In genomic region chr19:12779162-12779993, GRCh38 we compare ENCODE assay signal across 8 cellular contexts. TPM values are rescaled to one million over a fixed set of nuclear protein-coding genes. Genes with fewer than 3 reads are reported as not detected.
DNase-seq lines count a peak whose midpoint lies in the region; ATAC-seq lines count a peak whose summit lies in the region.

No MANE protein-coding gene starts in this region.

- H3K9me3 Mint-ChIP-seq in activated T-helper 2 cell treated with anti-CD3 and anti-CD28 coated beads, Interferon-gamma antibody, Interleukin-2, Interleukin-4, amounts not matched to agents 10 μg/mL and 5 μg/mL and 100 μg/mL, durations not matched to agents 14 hours and 24 hours and 36 hours = no peaks in the 10 kb centered on the region

- ATAC-seq in left cardiac atrium (peak; percentile 0 to 21), GM19351 (IDR thresholded peaks at IDR 0.05; ENCODE audit: unreplicated experiment) (no peak), GM21447 (IDR thresholded peaks at IDR 0.05; ENCODE audit: unreplicated experiment) (no peak)

- peak overlapping the region; percentile 88 for H3K4me3 Mint-ChIP-seq in activated T-helper 2 cell treated with anti-CD3 and anti-CD28 coated beads, Interferon-gamma antibody, Interleukin-2, Interleukin-4, amounts not matched to agents 10 μg/mL and 5 μg/mL and 100 μg/mL, durations not matched to agents 14 hours and 24 hours and 36 hours (ENCODE audit: low read depth)

- DNase-seq in EL (peak; percentile 74), M059J (ENCODE audit: low read depth) (peak; percentile 69), left cardiac atrium (peak; percentile 84), skeletal muscle cell (ENCODE audit: low read depth) (peak; percentile 94)
- no peak for DNase-seq in activated T-helper 2 cell treated with anti-CD3 and anti-CD28 coated beads, Interferon-gamma antibody, Interleukin-2, Interleukin-4, amounts not matched to agents 10 μg/mL and 5 μg/mL and 100 μg/mL, durations not matched to agents 14 hours and 24 hours and 36 hours (ENCODE audit: low spot score)
- DNase-seq in stimulated activated naive CD4-positive, alpha-beta T cell treated with Interleukin-2 at 50 U/mL for 16 hours (lab: John Stamatoyannopoulos, UW) = no peak

- H3K36me3 Mint-ChIP-seq in activated T-helper 2 cell treated with anti-CD3 and anti-CD28 coated beads, Interferon-gamma antibody, Interleukin-2, Interleukin-4, amounts not matched to agents 10 μg/mL and 5 μg/mL and 100 μg/mL, durations not matched to agents 14 hours and 24 hours and 36 hours (ENCODE audit: low read depth) = no peaks in the 10 kb centered on the region

- H3K27me3 Mint-ChIP-seq in activated T-helper 2 cell treated with anti-CD3 and anti-CD28 coated beads, Interferon-gamma antibody, Interleukin-2, Interleukin-4, amounts not matched to agents 10 μg/mL and 5 μg/mL and 100 μg/mL, durations not matched to agents 14 hours and 24 hours and 36 hours (ENCODE audit: low read depth) = no peaks in the 10 kb centered on the region

- peak overlapping the region; percentile 94 for H3K27ac Mint-ChIP-seq in activated T-helper 2 cell treated with anti-CD3 and anti-CD28 coated beads, Interferon-gamma antibody, Interleukin-2, Interleukin-4, amounts not matched to agents 10 μg/mL and 5 μg/mL and 100 μg/mL, durations not matched to agents 14 hours and 24 hours and 36 hours

- peaks cover 27% of the 10 kb centered on the region for H3K4me1 Mint-ChIP-seq in activated T-helper 2 cell treated with anti-CD3 and anti-CD28 coated beads, Interferon-gamma antibody, Interleukin-2, Interleukin-4, amounts not matched to agents 10 μg/mL and 5 μg/mL and 100 μg/mL, durations not matched to agents 14 hours and 24 hours and 36 hours (ENCODE audit: low read depth)

- intact Hi-C loops in activated T-helper 2 cell treated with anti-CD3 and anti-CD28 coated beads, Interferon-gamma antibody, Interleukin-2, Interleukin-4, amounts not matched to agents 10 μg/mL and 5 μg/mL and 100 μg/mL, durations not matched to agents 14 hours and 24 hours and 36 hours (cut with micrococcal nuclease) = no loop called here
- intact Hi-C loops in left cardiac atrium (cut with DNase I) = no loop called here

- H3K4me3 ChIP-seq in skeletal muscle cell (ENCODE audit: low read depth, low read length) = peak overlapping the region; percentile 61

RNA-seq across cellular contexts. Expression of gene HOOK2, which starts 4.0 kb away (rescaled TPM):
- total RNA-seq in M059J (2014; rRNA removed; shearing (Covaris generic)) = 7.2 and 8.4 TPM in 2 replicates
- 18.3 and 25.1 TPM in 2 replicates for total RNA-seq in activated T-helper 2 cell treated with anti-CD3 and anti-CD28 coated beads, Interferon-gamma antibody, Interleukin-2, Interleukin-4, amounts not matched to agents 10 μg/mL and 5 μg/mL and 100 μg/mL, durations not matched to agents 14 hours and 24 hours and 36 hours
- 10 to 100 TPM; 16.8 to 28.8 TPM for total RNA-seq in left cardiac atrium

RNA-seq across cellular contexts. Expression of gene JUNB, which starts 11.9 kb away (rescaled TPM):
- total RNA-seq in M059J (2014; rRNA removed; shearing (Covaris generic)) = 68.3 and 92.5 TPM in 2 replicates
- 333 and 351 TPM in 2 replicates for total RNA-seq in activated T-helper 2 cell treated with anti-CD3 and anti-CD28 coated beads, Interferon-gamma antibody, Interleukin-2, Interleukin-4, amounts not matched to agents 10 μg/mL and 5 μg/mL and 100 μg/mL, durations not matched to agents 14 hours and 24 hours and 36 hours
- 100 to 1,000 TPM in 1 of 2 donors, 10 to 100 TPM in 1; 46.6 to 216 TPM for total RNA-seq in left cardiac atrium

RNA-seq across cellular contexts. Expression of gene PRDX2, which starts 22.2 kb away (rescaled TPM):
- total RNA-seq in M059J (2014; rRNA removed; shearing (Covaris generic)) = 178 and 300 TPM in 2 replicates
- total RNA-seq in activated T-helper 2 cell treated with anti-CD3 and anti-CD28 coated beads, Interferon-gamma antibody, Interleukin-2, Interleukin-4, amounts not matched to agents 10 μg/mL and 5 μg/mL and 100 μg/mL, durations not matched to agents 14 hours and 24 hours and 36 hours = 274 and 279 TPM in 2 replicates
- 100 to 1,000 TPM; 525 to 629 TPM for total RNA-seq in left cardiac atrium

RNA-seq across cellular contexts. Expression of gene THSD8, which starts 22.5 kb away (rescaled TPM):
- total RNA-seq in M059J (2014; rRNA removed; shearing (Covaris generic)) = not detected in 2 replicates
- total RNA-seq in activated T-helper 2 cell treated with anti-CD3 and anti-CD28 coated beads, Interferon-gamma antibody, Interleukin-2, Interleukin-4, amounts not matched to agents 10 μg/mL and 5 μg/mL and 100 μg/mL, durations not matched to agents 14 hours and 24 hours and 36 hours = 28.6 and 29.8 TPM in 2 replicates
- total RNA-seq in left cardiac atrium = 1 to 10 TPM; 1.8 to 3.2 TPM

RNA-seq across cellular contexts. Expression of gene RNASEH2A, which starts 27.0 kb away (rescaled TPM):
- total RNA-seq in M059J (2014; rRNA removed; shearing (Covaris generic)) = 50.4 and 62.8 TPM in 2 replicates
- 38.3 and 40.6 TPM in 2 replicates for total RNA-seq in activated T-helper 2 cell treated with anti-CD3 and anti-CD28 coated beads, Interferon-gamma antibody, Interleukin-2, Interleukin-4, amounts not matched to agents 10 μg/mL and 5 μg/mL and 100 μg/mL, durations not matched to agents 14 hours and 24 hours and 36 hours
- total RNA-seq in left cardiac atrium = 1 to 10 TPM; 5.6 to 8.1 TPM

Comparison
In these comparisons a context has a peak if more than half of its experiments do, and no peak if none do; other contexts are left out.
1. DNase-seq: peak in EL (single experiment), M059J (single experiment), left cardiac atrium (single experiment) and skeletal muscle cell (single experiment); none in activated T-helper 2 cell treated with anti-CD3 and anti-CD28 coated beads, Interferon-gamma antibody, Interleukin-2, Interleukin-4, amounts not matched to agents 10 μg/mL and 5 μg/mL and 100 μg/mL, durations not matched to agents 14 hours and 24 hours and 36 hours (single experiment) and stimulated activated naive CD4-positive, alpha-beta T cell treated with Interleukin-2 at 50 U/mL for 16 hours (single experiment).
2. ATAC-seq: peak in left cardiac atrium (2 of 2); none in GM19351 (single experiment) and GM21447 (single experiment).